11 cellular contexts compared by ENCODE assay signal in the genomic region with DNA sequence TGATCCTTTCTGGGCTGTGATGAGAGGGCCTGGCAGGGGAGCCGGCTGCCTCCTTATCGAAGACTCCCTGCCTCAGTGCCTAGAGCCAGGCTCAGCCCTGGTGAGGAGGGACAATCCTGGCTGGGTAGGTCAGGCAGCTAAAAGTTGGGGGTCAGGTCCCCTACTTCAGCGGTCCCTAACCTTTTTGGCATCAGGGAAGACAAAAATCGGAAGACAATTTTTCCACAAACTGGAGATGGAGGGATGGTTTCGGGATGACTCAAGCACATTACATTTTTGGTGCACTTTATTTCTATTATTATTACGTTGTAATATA. TPM values are rescaled to one million over a fixed set of nuclear protein-coding genes. Genes with fewer than 3 reads are reported as not detected.
DNase-seq lines count a peak whose midpoint lies in the region; ATAC-seq and TF ChIP-seq lines count a peak whose summit lies in the region.
"Had no signal": no experiment of that assay in that cellular context is flagged by ENCODE, and none has a peak within 500 bp of the region (broad histone marks: within the 10 kb centered on the region; RNA-seq: fewer than 3 reads in every experiment).

No MANE protein-coding gene starts in this region.

- H3K27me3 ChIP-seq in BLaER1 treated with 17β-estradiol and CSF1 and Interleukin-3, amounts not matched to agents 10 nM and 100 nM, result peaks cover 0 to 15% (median 4%) of the 10 kb centered on the region in 11 experiments; a peak in 7 of 22 replicates
- H3K27me3 ChIP-seq in skeletal muscle satellite cell (ENCODE audit: control insufficient read depth, insufficient read depth, low read length) (no peaks in the 10 kb centered on the region), H7 (ENCODE audit: control insufficient read depth, insufficient read depth, low read length) (no peaks in the 10 kb centered on the region)
- H3K27me3 ChIP-seq: pancreas had no signal

- peak overlapping the region; percentile 81 to 95 (median 90) for H3K4me2 ChIP-seq in BLaER1 treated with 17β-estradiol and CSF1 and Interleukin-3, amounts not matched to agents 10 nM and 100 nM
- H3K4me2 ChIP-seq in skeletal muscle satellite cell (ENCODE audit: low read length), result no peak overlapping the region

- H3K4me3 ChIP-seq in BLaER1 treated with 17β-estradiol and CSF1 and Interleukin-3, amounts not matched to agents 10 nM and 100 nM, result no peak overlapping the region
- H3K4me3 ChIP-seq in skeletal muscle satellite cell (ENCODE audit: low read length) (no peak overlapping the region), H7 (ENCODE audit: insufficient read depth, low read depth, low read length) (no peak overlapping the region)
- H3K4me3 ChIP-seq: pancreas had no signal

- H3K27ac Mint-ChIP-seq in activated CD8-positive, alpha-beta T cell treated with anti-CD3 and anti-CD28 coated beads, Interleukin-2, amount 10 ng/mL, durations not matched to agents 7 days and 5 days, result no peak overlapping the region
- H3K27ac Mint-ChIP-seq in WTC11, result no peak overlapping the region

- peaks cover 74 to 77% (median 76%) of the 10 kb centered on the region in 10 experiments for H3K4me1 ChIP-seq in BLaER1 treated with 17β-estradiol and CSF1 and Interleukin-3, amounts not matched to agents 10 nM and 100 nM
- H3K4me1 ChIP-seq in skeletal muscle satellite cell (ENCODE audit: control insufficient read depth, insufficient read depth, low read length), result peaks cover 60% of the 10 kb centered on the region

- ATAC-seq in left lobe of liver (no peak), WTC11 (no peak), GM18498 (IDR thresholded peaks at IDR 0.05; ENCODE audit: unreplicated experiment) (no peak)
- no peak for ATAC-seq in activated CD8-positive, alpha-beta T cell treated with anti-CD3 and anti-CD28 coated beads, Interleukin-2, amount 10 ng/mL, durations not matched to agents 7 days and 5 days

- H3K27me3 Mint-ChIP-seq in activated CD8-positive, alpha-beta T cell treated with anti-CD3 and anti-CD28 coated beads, Interleukin-2, amount 10 ng/mL, durations not matched to agents 7 days and 5 days (ENCODE audit: low read depth), result no peaks in the 10 kb centered on the region
- no peaks in the 10 kb centered on the region for H3K27me3 Mint-ChIP-seq in WTC11 (ENCODE audit: low read depth)

- no peak for TF ChIP-seq CTCF in WTC11 (IDR thresholded peaks at IDR 0.05)

- H3K4me1 Mint-ChIP-seq in activated CD8-positive, alpha-beta T cell treated with anti-CD3 and anti-CD28 coated beads, Interleukin-2, amount 10 ng/mL, durations not matched to agents 7 days and 5 days (ENCODE audit: low read depth), result peaks cover 20% of the 10 kb centered on the region
- peaks cover 14% of the 10 kb centered on the region for H3K4me1 Mint-ChIP-seq in WTC11

- DNase-seq in left lobe of liver (ENCODE audit: low spot score) (peak; percentile 35), WTC11 (ENCODE audit: low spot score) (no peak), H7 (no peak)
- DNase-seq in activated CD8-positive, alpha-beta T cell treated with anti-CD3 and anti-CD28 coated beads, Interleukin-2, amount 10 ng/mL, durations not matched to agents 7 days and 5 days, result no peak
- DNase-seq: erythroblast, NCI-H526 had no signal

- no peak overlapping the region for H3K9ac ChIP-seq in BLaER1 treated with 17β-estradiol and CSF1 and Interleukin-3, amounts not matched to agents 10 nM and 100 nM
- peak overlapping the region; percentile 45 for H3K9ac ChIP-seq in skeletal muscle satellite cell (ENCODE audit: low read depth, low read length)

- no peak overlapping the region for H3K4me3 Mint-ChIP-seq in activated CD8-positive, alpha-beta T cell treated with anti-CD3 and anti-CD28 coated beads, Interleukin-2, amount 10 ng/mL, durations not matched to agents 7 days and 5 days
- H3K4me3 Mint-ChIP-seq in WTC11, result no peak overlapping the region

- CTCF ChIA-PET in activated CD8-positive, alpha-beta T cell treated with anti-CD3 and anti-CD28 coated beads, Interleukin-2, amount 10 ng/mL, durations not matched to agents 7 days and 5 days (lab: Charles Lee), result no interaction called here
- CTCF ChIA-PET in WTC11 (lab: Charles Lee), result interaction anchor here (0.9 to 1.0 kb wide), 2 partner anchors 63 to 151 kb away, joined by 3 read pairs; a partner anchor contains a TSS

- no peak overlapping the region for H3K27ac ChIP-seq in BLaER1 treated with 17β-estradiol and CSF1 and Interleukin-3, amounts not matched to agents 10 nM and 100 nM
- H3K27ac ChIP-seq in cingulate gyrus (ENCODE audit: low read depth, low read length), result peak overlapping the region; percentile 90

- H3K9me3 Mint-ChIP-seq in activated CD8-positive, alpha-beta T cell treated with anti-CD3 and anti-CD28 coated beads, Interleukin-2, amount 10 ng/mL, durations not matched to agents 7 days and 5 days (ENCODE audit: insufficient read depth), result no peaks in the 10 kb centered on the region
- no peaks in the 10 kb centered on the region for H3K9me3 Mint-ChIP-seq in WTC11

- POLR2A ChIA-PET in activated CD8-positive, alpha-beta T cell treated with anti-CD3 and anti-CD28 coated beads, Interleukin-2, amount 10 ng/mL, durations not matched to agents 7 days and 5 days (lab: Charles Lee), result no interaction called here
- POLR2A ChIA-PET in WTC11 (lab: Charles Lee), result interaction anchor here (2.0 kb wide), 1 partner anchor 151 kb away, joined by 4 read pairs; a partner anchor contains a TSS

- no peaks in the 10 kb centered on the region for H3K36me3 ChIP-seq in BLaER1 treated with 17β-estradiol and CSF1 and Interleukin-3, amounts not matched to agents 10 nM and 100 nM
- H3K36me3 ChIP-seq in skeletal muscle satellite cell (ENCODE audit: insufficient read depth, low read length) (no peaks in the 10 kb centered on the region), H7 (replicated peaks; ENCODE audit: control insufficient read depth, insufficient read depth, low read length) (no peaks in the 10 kb centered on the region)
- H3K36me3 ChIP-seq: pancreas had no signal

- H3K36me3 Mint-ChIP-seq in activated CD8-positive, alpha-beta T cell treated with anti-CD3 and anti-CD28 coated beads, Interleukin-2, amount 10 ng/mL, durations not matched to agents 7 days and 5 days (ENCODE audit: low read depth), result no peaks in the 10 kb centered on the region
- no peaks in the 10 kb centered on the region for H3K36me3 Mint-ChIP-seq in WTC11

- peaks cover 0 to 5% (median 0%) of the 10 kb centered on the region in 11 experiments; a peak in 1 of 22 replicates for H3K9me3 ChIP-seq in BLaER1 treated with 17β-estradiol and CSF1 and Interleukin-3, amounts not matched to agents 10 nM and 100 nM (replicated peaks in 1 of 11)
- no peaks in the 10 kb centered on the region for H3K9me3 ChIP-seq in skeletal muscle satellite cell (replicated peaks; ENCODE audit: low read length)
- H3K9me3 ChIP-seq: pancreas had no signal

- H4K20me1 ChIP-seq in BLaER1 treated with 17β-estradiol and CSF1 and Interleukin-3, amounts not matched to agents 10 nM and 100 nM, result peaks cover 0 to 21% (median 6%) of the 10 kb centered on the region in 11 experiments; a peak in 9 of 22 replicates

TF ChIP-seq in WTC11, 78 proteins besides CTCF, POLR2A, EP300 and RAD21:
- TF ChIP-seq TP53 (CRISPR knock-in tag; IDR thresholded peaks at IDR 0.05) (no peak), MXD4 (CRISPR knock-in tag; IDR thresholded peaks at IDR 0.05; ENCODE audit: borderline replicate concordance) (no peak), SOX15 (CRISPR knock-in tag; IDR thresholded peaks at IDR 0.05) (no peak), IRF2 (CRISPR knock-in tag; IDR thresholded peaks at IDR 0.05; ENCODE audit: borderline replicate concordance, low read depth) (no peak)
- TF ChIP-seq, protein P1, sequence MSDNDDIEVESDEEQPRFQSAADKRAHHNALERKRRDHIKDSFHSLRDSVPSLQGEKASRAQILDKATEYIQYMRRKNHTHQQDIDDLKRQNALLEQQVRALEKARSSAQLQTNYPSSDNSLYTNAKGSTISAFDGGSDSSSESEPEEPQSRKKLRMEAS (CRISPR knock-in tag; IDR thresholded peaks at IDR 0.05), result no peak
- TF ChIP-seq, protein P2, sequence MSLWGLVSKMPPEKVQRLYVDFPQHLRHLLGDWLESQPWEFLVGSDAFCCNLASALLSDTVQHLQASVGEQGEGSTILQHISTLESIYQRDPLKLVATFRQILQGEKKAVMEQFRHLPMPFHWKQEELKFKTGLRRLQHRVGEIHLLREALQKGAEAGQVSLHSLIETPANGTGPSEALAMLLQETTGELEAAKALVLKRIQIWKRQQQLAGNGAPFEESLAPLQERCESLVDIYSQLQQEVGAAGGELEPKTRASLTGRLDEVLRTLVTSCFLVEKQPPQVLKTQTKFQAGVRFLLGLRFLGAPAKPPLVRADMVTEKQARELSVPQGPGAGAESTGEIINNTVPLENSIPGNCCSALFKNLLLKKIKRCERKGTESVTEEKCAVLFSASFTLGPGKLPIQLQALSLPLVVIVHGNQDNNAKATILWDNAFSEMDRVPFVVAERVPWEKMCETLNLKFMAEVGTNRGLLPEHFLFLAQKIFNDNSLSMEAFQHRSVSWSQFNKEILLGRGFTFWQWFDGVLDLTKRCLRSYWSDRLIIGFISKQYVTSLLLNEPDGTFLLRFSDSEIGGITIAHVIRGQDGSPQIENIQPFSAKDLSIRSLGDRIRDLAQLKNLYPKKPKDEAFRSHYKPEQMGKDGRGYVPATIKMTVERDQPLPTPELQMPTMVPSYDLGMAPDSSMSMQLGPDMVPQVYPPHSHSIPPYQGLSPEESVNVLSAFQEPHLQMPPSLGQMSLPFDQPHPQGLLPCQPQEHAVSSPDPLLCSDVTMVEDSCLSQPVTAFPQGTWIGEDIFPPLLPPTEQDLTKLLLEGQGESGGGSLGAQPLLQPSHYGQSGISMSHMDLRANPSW (CRISPR knock-in tag; conservative IDR thresholded peaks at IDR 0.05; ENCODE audit: low read depth), result no peak

RNA-seq across cellular contexts. Expression of a gene that starts 53.1 kb away (rescaled TPM):
- total RNA-seq in left lobe of liver (20.1 TPM), WTC11 (2021) (17.9 to 20.1 TPM (median 19.8 TPM) in 3 replicates)
- 18.1 and 34.2 TPM in 2 replicates for total RNA-seq in skeletal muscle satellite cell (2012; rRNA removed)
- 10 to 100 TPM; 10.5 to 11.2 TPM for total RNA-seq in activated CD8-positive, alpha-beta T cell treated with anti-CD3 and anti-CD28 coated beads, Interleukin-2, amount 10 ng/mL, durations not matched to agents 7 days and 5 days
- total RNA-seq in H7 (2014; rRNA removed; shearing (Covaris generic)), result 30.2 and 41.3 TPM in 2 replicates
